In genomic region chr17:63621684-63622570, GRCh38 we compare ENCODE assay signal across 8 cellular contexts. TPM values are rescaled to one million over a fixed set of nuclear protein-coding genes. Genes with fewer than 3 reads are reported as not detected.
DNase-seq lines count a peak whose midpoint lies in the region; ATAC-seq and TF ChIP-seq lines count a peak whose summit lies in the region.

MAP3K3 (plus strand) TSS chr17:63622417; CDS start chr17:63622760, 343 bp downstream.

- no peaks in the 10 kb centered on the region for H3K9me3 Mint-ChIP-seq in activated CD4-positive, alpha-beta T cell treated with anti-CD3 and anti-CD28 coated beads, Interleukin-2, amount 10 ng/mL, durations not matched to agents 7 days and 5 days

- DNase-seq in C1 segment of cervical spinal cord (lab: John Stamatoyannopoulos, UW) = peak; percentile 91 to 100 (median 100)
- DNase-seq in NCI-H69 (lab: John Stamatoyannopoulos, UW) = peak; percentile 100
- peak; percentile 99 for DNase-seq in activated CD4-positive, alpha-beta T cell treated with anti-CD3 and anti-CD28 coated beads, Interleukin-2, amount 10 ng/mL, durations not matched to agents 7 days and 5 days
- DNase-seq in coronary artery (ENCODE audit: low spot score) = peak; percentile 100
- peak; percentile 92 to 94 for DNase-seq in stimulated activated CD4-positive, alpha-beta T cell treated with anti-CD3 and anti-CD28 coated beads, Interleukin-1b, Interleukin-23, amount 100 ng/mL, for 4 hours (ENCODE audit: low read depth in 2 of 2)

- H3K36me3 Mint-ChIP-seq in activated CD4-positive, alpha-beta T cell treated with anti-CD3 and anti-CD28 coated beads, Interleukin-2, amount 10 ng/mL, durations not matched to agents 7 days and 5 days (ENCODE audit: low read depth) = no peaks in the 10 kb centered on the region

- peaks cover 34% of the 10 kb centered on the region for H3K4me1 Mint-ChIP-seq in activated CD4-positive, alpha-beta T cell treated with anti-CD3 and anti-CD28 coated beads, Interleukin-2, amount 10 ng/mL, durations not matched to agents 7 days and 5 days

- H3K27ac ChIP-seq in coronary artery (peak within 1 kb of the TSS; percentile 83 to 100), layer of hippocampus (ENCODE audit: low read depth, low read length) (peak within 1 kb of the TSS; percentile 89)

- no peak for TF ChIP-seq CTCF in coronary artery (IDR thresholded peaks at IDR 0.05)

- H3K27ac Mint-ChIP-seq in activated CD4-positive, alpha-beta T cell treated with anti-CD3 and anti-CD28 coated beads, Interleukin-2, amount 10 ng/mL, durations not matched to agents 7 days and 5 days = peak within 1 kb of the TSS; percentile 95

- H3K4me3 ChIP-seq in coronary artery = peak within 1 kb of the TSS; percentile 97

- peak; percentile 85 for ATAC-seq in GM19328 (IDR thresholded peaks at IDR 0.05; ENCODE audit: unreplicated experiment)
- peak; percentile 85 for ATAC-seq in HG03520 (IDR thresholded peaks at IDR 0.05; ENCODE audit: unreplicated experiment)

- CTCF ChIA-PET in activated CD4-positive, alpha-beta T cell treated with anti-CD3 and anti-CD28 coated beads, Interleukin-2, amount 10 ng/mL, durations not matched to agents 7 days and 5 days (lab: Charles Lee) = interaction anchor here (0.6 to 4.1 kb wide), 12 partner anchors 11 to 222 kb away, joined by 3 to 46 read pairs (median 4); no protein-coding TSS in a partner anchor

- peaks cover 4% of the 10 kb centered on the region for H3K27me3 Mint-ChIP-seq in activated CD4-positive, alpha-beta T cell treated with anti-CD3 and anti-CD28 coated beads, Interleukin-2, amount 10 ng/mL, durations not matched to agents 7 days and 5 days

- no peaks in the 10 kb centered on the region for H3K27me3 ChIP-seq in layer of hippocampus (ENCODE audit: control insufficient read depth, insufficient read depth, low read length)

- peak within 1 kb of the TSS; percentile 95 for H3K4me3 Mint-ChIP-seq in activated CD4-positive, alpha-beta T cell treated with anti-CD3 and anti-CD28 coated beads, Interleukin-2, amount 10 ng/mL, durations not matched to agents 7 days and 5 days

- POLR2A ChIA-PET in activated CD4-positive, alpha-beta T cell treated with anti-CD3 and anti-CD28 coated beads, Interleukin-2, amount 10 ng/mL, durations not matched to agents 7 days and 5 days (lab: Charles Lee) = interaction anchor here (0.5 to 1.0 kb wide), 5 partner anchors 10 to 204 kb away, joined by 3 to 7 read pairs (median 3); partner anchors contain the start of gene STRADA

RNA-seq across cellular contexts. Expression of gene MAP3K3, which starts in this region (rescaled TPM):
- 10 to 100 TPM; 38.7 to 40.3 TPM for total RNA-seq in activated CD4-positive, alpha-beta T cell treated with anti-CD3 and anti-CD28 coated beads, Interleukin-2, amount 10 ng/mL, durations not matched to agents 7 days and 5 days

Comparison
In these comparisons a context has a peak if more than half of its experiments do, and no peak if none do; other contexts are left out.
1. Peak in every context shown above with its lines: DNase-seq, ATAC-seq, H3K4me3 ChIP-seq and H3K27ac ChIP-seq.